ENCODE assay signal across 11 cellular contexts in genomic region chr6:29827579-29828470, GRCh38. TPM values are rescaled to one million over a fixed set of nuclear protein-coding genes. Genes with fewer than 3 reads are reported as not detected.
DNase-seq lines count a peak whose midpoint lies in the region; ATAC-seq, FAIRE-seq and TF ChIP-seq lines count a peak whose summit lies in the region.
"Had no signal": no experiment of that assay in that cellular context is flagged by ENCODE, and none has a peak within 500 bp of the region (broad histone marks: within the 10 kb centered on the region; RNA-seq: fewer than 3 reads in every experiment).

TSS of gene HLA-G (plus strand) at chr6:29827825. CDS start at chr6:29827845, 20 bp downstream.

- H3K9me3 ChIP-seq in CD8-positive, alpha-beta T cell (ENCODE audit: low read length), result no peaks in the 10 kb centered on the region
- H3K9me3 ChIP-seq in heart right ventricle (no peaks in the 10 kb centered on the region), pancreas (no peaks in the 10 kb centered on the region)

- H3K4me3 Mint-ChIP-seq in CD8-positive, alpha-beta T cell, result peak within 1 kb of the TSS; percentile 74
- peak within 1 kb of the TSS; percentile 49 for H3K4me3 Mint-ChIP-seq in activated CD8-positive, alpha-beta T cell treated with anti-CD3 and anti-CD28 coated beads for 36 hours

- ATAC-seq in CD8-positive, alpha-beta T cell, result no peak
- peak; percentile 18 for ATAC-seq in activated CD8-positive, alpha-beta T cell treated with anti-CD3 and anti-CD28 coated beads for 36 hours
- ATAC-seq in heart right ventricle (peak in 2 of 8 donors; percentile 11 to 41), pancreas (peak; percentile 25 to 59 (median 42)), GM19452 (IDR thresholded peaks at IDR 0.05; ENCODE audit: unreplicated experiment) (no peak), GM18870 (IDR thresholded peaks at IDR 0.05; ENCODE audit: unreplicated experiment) (no peak)

- POLR2A ChIA-PET in CD8-positive, alpha-beta T cell (lab: Charles Lee), result no interaction called here
- POLR2A ChIA-PET in activated CD8-positive, alpha-beta T cell treated with anti-CD3 and anti-CD28 coated beads for 36 hours (lab: Charles Lee), result no interaction called here

- H3K27me3 ChIP-seq in CD8-positive, alpha-beta T cell (ENCODE audit: insufficient read depth, low read length), result peaks cover 12% of the 10 kb centered on the region
- H3K27me3 ChIP-seq in heart right ventricle (peaks cover 0 to 86% (median 58%) of the 10 kb centered on the region in 7 donors), pancreas (peaks cover 0 to 4% (median 0%) of the 10 kb centered on the region in 4 donors)

- peaks cover 63% of the 10 kb centered on the region for H3K27me3 Mint-ChIP-seq in CD8-positive, alpha-beta T cell (ENCODE audit: low read depth)
- peaks cover 52% of the 10 kb centered on the region for H3K27me3 Mint-ChIP-seq in activated CD8-positive, alpha-beta T cell treated with anti-CD3 and anti-CD28 coated beads for 36 hours

- intact Hi-C loops in CD8-positive, alpha-beta T cell (cut with DNase I, micrococcal nuclease), result loop anchor here in 1 of 2 experiments (2.0 kb wide), 1 partner anchor 63 kb away; no protein-coding TSS in a partner anchor
- intact Hi-C loops in activated CD8-positive, alpha-beta T cell treated with anti-CD3 and anti-CD28 coated beads for 36 hours (cut with micrococcal nuclease), result no loop called here
- intact Hi-C loops in heart right ventricle (cut with DNase I) (no loop called here), pancreas (cut with DNase I) (no loop called here)

- WGBS in heart right ventricle, 2 donors, result 8 to 11% methylated on average over 67 to 75 of the region's 75 CpGs
- WGBS in pancreas, 2 donors, result 11 to 16% methylated on average over 67 to 75 of the region's 75 CpGs

- no peaks in the 10 kb centered on the region for H3K9me3 Mint-ChIP-seq in CD8-positive, alpha-beta T cell
- no peaks in the 10 kb centered on the region for H3K9me3 Mint-ChIP-seq in activated CD8-positive, alpha-beta T cell treated with anti-CD3 and anti-CD28 coated beads for 36 hours

- no peak for FAIRE-seq in pancreas (lab: Jason Lieb, UNC)

- no peak for DNase-seq in CD8-positive, alpha-beta T cell
- DNase-seq in activated CD8-positive, alpha-beta T cell treated with anti-CD3 and anti-CD28 coated beads for 36 hours, result no peak
- DNase-seq in heart right ventricle (no peak), pancreas (peak in 3 of 6 donors; percentile 25 to 65 (median 55)), AG08396 (ENCODE audit: low spot score) (no peak), UCSD-AML1 (lab: John Stamatoyannopoulos, UW; ENCODE audit: unreplicated experiment) (no peak)
- DNase-seq: DMS79 treated with DMSO at 0.1 percent for 48 hours, NCI-H1694, T1000 had no signal

- peak within 1 kb of the TSS; percentile 22 for H3K4me3 ChIP-seq in CD8-positive, alpha-beta T cell (ENCODE audit: low read depth, low read length)
- H3K4me3 ChIP-seq in heart right ventricle (peak within 1 kb of the TSS in 8 of 10 donors; percentile 30 to 37 (median 34)), pancreas (peak within 1 kb of the TSS in 2 of 4 donors; percentile 31 to 36)

- H3K4me1 Mint-ChIP-seq in CD8-positive, alpha-beta T cell (ENCODE audit: low read depth), result peaks cover 11% of the 10 kb centered on the region
- peaks cover 2% of the 10 kb centered on the region for H3K4me1 Mint-ChIP-seq in activated CD8-positive, alpha-beta T cell treated with anti-CD3 and anti-CD28 coated beads for 36 hours (ENCODE audit: low read depth)

- H3K36me3 Mint-ChIP-seq in CD8-positive, alpha-beta T cell, result no peaks in the 10 kb centered on the region
- no peaks in the 10 kb centered on the region for H3K36me3 Mint-ChIP-seq in activated CD8-positive, alpha-beta T cell treated with anti-CD3 and anti-CD28 coated beads for 36 hours (ENCODE audit: low read depth)

- H3K4me1 ChIP-seq in CD8-positive, alpha-beta T cell (ENCODE audit: insufficient read depth, low read length), result peaks cover 7% of the 10 kb centered on the region
- H3K4me1 ChIP-seq in heart right ventricle (peaks cover 0 to 12% (median 8%) of the 10 kb centered on the region in 9 donors), pancreas (no peaks in the 10 kb centered on the region)

- H3K27ac Mint-ChIP-seq in CD8-positive, alpha-beta T cell, result no peak within 1 kb of the TSS
- no peak within 1 kb of the TSS for H3K27ac Mint-ChIP-seq in activated CD8-positive, alpha-beta T cell treated with anti-CD3 and anti-CD28 coated beads for 36 hours

- no peaks in the 10 kb centered on the region for H3K36me3 ChIP-seq in CD8-positive, alpha-beta T cell (ENCODE audit: insufficient read depth, low read length)
- no peaks in the 10 kb centered on the region for H3K36me3 ChIP-seq in heart right ventricle
- H3K36me3 ChIP-seq in pancreas, result no peaks in the 10 kb centered on the region

- CTCF ChIA-PET in CD8-positive, alpha-beta T cell (lab: Charles Lee), result interaction anchor here (1.0 kb wide), 1 partner anchor 21 kb away, joined by 3 read pairs; no protein-coding TSS in a partner anchor
- CTCF ChIA-PET in activated CD8-positive, alpha-beta T cell treated with anti-CD3 and anti-CD28 coated beads for 36 hours (lab: Charles Lee), result no interaction called here

- TF ChIP-seq CTCF in CD8-positive, alpha-beta T cell (IDR thresholded peaks at IDR 0.05), result no peak
- no peak for TF ChIP-seq CTCF in activated CD8-positive, alpha-beta T cell treated with anti-CD3 and anti-CD28 coated beads for 36 hours (IDR thresholded peaks at IDR 0.05)
- no peak for TF ChIP-seq CTCF in heart right ventricle (IDR thresholded peaks at IDR 0.05)
- TF ChIP-seq CTCF in pancreas (IDR thresholded peaks at IDR 0.05), result no peak

- no peak within 1 kb of the TSS for H3K27ac ChIP-seq in CD8-positive, alpha-beta T cell (ENCODE audit: low read depth, low read length)
- H3K27ac ChIP-seq in heart right ventricle (no peak within 1 kb of the TSS), pancreas (no peak within 1 kb of the TSS)

RNA-seq across cellular contexts. Expression of gene HLA-G, which starts in this region (rescaled TPM):
- 1 to 10 TPM; 6.9 to 7.2 TPM for total RNA-seq in CD8-positive, alpha-beta T cell
- total RNA-seq in activated CD8-positive, alpha-beta T cell treated with anti-CD3 and anti-CD28 coated beads for 36 hours, result 1 to 10 TPM; 3.0 to 3.8 TPM
- total RNA-seq in heart right ventricle, result under 1 TPM in 3 of 10 donors, not detected in 7; 0.45 to 0.77 (median 0.65) TPM
- under 1 TPM in 1 of 2 donors, not detected in 1; 0.13 TPM for polyA plus RNA-seq in heart right ventricle
- total RNA-seq in pancreas, result under 1 TPM in 5 of 6 donors, not detected in 1; 0.12 to 0.52 (median 0.28) TPM
- under 1 TPM in 1 of 2 donors, not detected in 1; 0.15 TPM for polyA plus RNA-seq in pancreas

Comparison
In these comparisons a context has a peak if more than half of its experiments do, and no peak if none do; other contexts are left out.
1. Peak in ATAC-seq in pancreas; RNA of the gene not detected or under 1 TPM.